ENCODE assay signal across 18 cellular contexts in the genomic region with DNA sequence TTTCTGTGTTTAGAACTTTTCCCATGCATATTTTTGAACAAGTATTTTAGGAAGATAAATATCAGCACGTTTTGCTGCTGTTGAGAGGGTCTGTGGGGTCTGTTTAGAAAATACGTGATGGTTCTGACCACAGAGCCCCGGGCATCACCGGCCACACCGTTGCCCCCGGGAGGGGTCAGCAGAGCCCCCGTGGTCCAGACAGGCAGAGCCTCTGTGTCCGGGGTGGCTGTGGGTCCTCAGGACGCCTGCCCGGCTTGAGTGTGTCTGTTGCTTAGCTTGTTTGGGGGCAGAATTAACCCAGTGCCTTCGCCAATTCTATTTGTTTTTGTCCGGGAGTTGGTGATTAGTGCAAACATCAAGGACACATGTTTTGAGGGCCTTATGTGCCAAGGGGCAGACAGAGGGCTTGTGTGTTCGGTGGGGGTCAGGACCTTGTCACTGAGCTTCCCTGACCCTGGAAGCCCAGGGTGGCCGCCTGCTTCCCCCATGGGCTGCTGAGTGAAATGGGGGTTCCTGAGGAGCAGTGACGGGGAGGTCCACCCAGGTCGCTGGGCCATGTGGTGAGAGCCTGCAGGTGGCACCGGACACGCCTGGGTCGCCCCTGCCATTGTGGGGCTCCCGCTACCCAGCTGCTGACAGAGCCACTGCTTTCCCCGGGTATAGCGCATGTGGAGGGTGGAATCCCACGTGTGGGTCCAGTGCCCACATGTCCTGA.
"Had no signal": no experiment of that assay in that cellular context is flagged by ENCODE, and none has a peak within 500 bp of the region (broad histone marks: within the 10 kb centered on the region; RNA-seq: fewer than 3 reads in every experiment).

No MANE protein-coding gene starts in this region.

- H3K27ac ChIP-seq: brain microvascular endothelial cell, esophagus squamous epithelium, testis, upper lobe of left lung had no signal

- H3K4me1 Mint-ChIP-seq: immature natural killer cell had no signal

- DNase-seq: activated CD4-positive, alpha-beta T cell treated with anti-CD3 and anti-CD28 coated beads, Interleukin-2, amount 50 U/mL, for 1 hour; activated CD8-positive, alpha-beta memory T cell treated with anti-CD3 and anti-CD28 coated beads for 24 hours; activated naive CD4-positive, alpha-beta T cell treated with anti-CD3 and anti-CD28 coated beads for 36 hours; brain microvascular endothelial cell; effector CD8-positive, alpha-beta T cell; esophagus squamous epithelium; immature natural killer cell; retina; stimulated activated naive CD8-positive, alpha-beta T cell treated with anti-CD3 and anti-CD28 coated beads, Interleukin-15, amount 100 ng/mL, for 72 hours; T1000; testis; upper lobe of left lung had no signal

- H3K4me3 Mint-ChIP-seq: activated naive CD4-positive, alpha-beta T cell treated with anti-CD3 and anti-CD28 coated beads for 36 hours; immature natural killer cell; memory B cell; naive thymus-derived CD8-positive, alpha-beta T cell; stimulated activated naive CD8-positive, alpha-beta T cell treated with anti-CD3 and anti-CD28 coated beads, Interleukin-15, amount 100 ng/mL, for 72 hours had no signal

- H3K9me3 ChIP-seq: esophagus squamous epithelium, mucosa of descending colon, testis, upper lobe of left lung had no signal

- H3K4me1 ChIP-seq: testis had no signal

- H3K36me3 Mint-ChIP-seq: immature natural killer cell; memory B cell; naive thymus-derived CD8-positive, alpha-beta T cell had no signal

- H3K36me3 ChIP-seq: brain microvascular endothelial cell, esophagus squamous epithelium, upper lobe of left lung had no signal

- ATAC-seq: activated CD4-positive, CD25-positive, alpha-beta regulatory T cell treated with anti-CD3 and anti-CD28 coated beads, Interleukin-2, amount 50 U/mL, for 24 hours; mucosa of descending colon; naive thymus-derived CD8-positive, alpha-beta T cell; SK-N-SH treated with all-trans-retinoic acid at 6 μM for 48 hours; stimulated activated naive CD8-positive, alpha-beta T cell treated with anti-CD3 and anti-CD28 coated beads, Interleukin-15, amount 100 ng/mL, for 72 hours had no signal

- H3K27me3 ChIP-seq: brain microvascular endothelial cell, testis, upper lobe of left lung had no signal

- H3K9me3 Mint-ChIP-seq: activated naive CD4-positive, alpha-beta T cell treated with anti-CD3 and anti-CD28 coated beads for 36 hours; immature natural killer cell; memory B cell; naive thymus-derived CD8-positive, alpha-beta T cell; stimulated activated naive CD8-positive, alpha-beta T cell treated with anti-CD3 and anti-CD28 coated beads, Interleukin-15, amount 100 ng/mL, for 72 hours had no signal

- H3K4me3 ChIP-seq: esophagus squamous epithelium, mucosa of descending colon, smooth muscle cell, testis, upper lobe of left lung had no signal

- H3K27ac Mint-ChIP-seq: activated naive CD4-positive, alpha-beta T cell treated with anti-CD3 and anti-CD28 coated beads for 36 hours; memory B cell had no signal
